23 cellular contexts compared by ENCODE assay signal in the genomic region with DNA sequence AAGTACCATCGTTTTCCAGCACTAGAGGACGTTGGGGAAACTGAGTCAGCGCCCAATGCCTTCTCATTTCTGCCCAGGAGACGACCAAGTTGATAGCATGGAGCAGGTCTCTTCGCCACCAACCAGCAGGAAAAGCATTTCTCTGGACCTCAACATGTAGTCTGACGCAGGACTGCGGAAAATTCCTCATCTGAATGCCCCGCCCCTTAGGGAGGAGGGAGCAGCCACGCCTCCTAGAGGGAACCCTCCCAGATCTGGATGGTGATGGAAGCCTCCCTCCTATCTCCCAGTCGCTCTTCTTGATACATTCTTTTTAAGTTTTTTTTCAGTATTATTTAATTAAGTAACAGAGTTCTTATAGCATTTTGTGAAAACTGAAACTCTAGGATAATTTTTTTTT. TPM values are rescaled to one million over a fixed set of nuclear protein-coding genes. Genes with fewer than 3 reads are reported as not detected.
DNase-seq lines count a peak whose midpoint lies in the region; ATAC-seq and TF ChIP-seq lines count a peak whose summit lies in the region.
"Had no signal": no experiment of that assay in that cellular context is flagged by ENCODE, and none has a peak within 500 bp of the region (broad histone marks: within the 10 kb centered on the region; RNA-seq: fewer than 3 reads in every experiment).

No MANE protein-coding gene starts in this region.

- no peaks in the 10 kb centered on the region for H3K9me3 ChIP-seq in HAP-1
- H3K9me3 ChIP-seq: esophagus squamous epithelium, pancreas had no signal

- peaks cover 77% of the 10 kb centered on the region for H3K27me3 Mint-ChIP-seq in Calu3 (ENCODE audit: unreplicated experiment)
- H3K27me3 Mint-ChIP-seq in activated naive CD8-positive, alpha-beta T cell treated with anti-CD3 and anti-CD28 coated beads for 36 hours: peaks cover 3% of the 10 kb centered on the region
- peaks cover 10 to 30% (median 13%) of the 10 kb centered on the region in 5 donors for H3K27me3 Mint-ChIP-seq in naive thymus-derived CD8-positive, alpha-beta T cell

- BruUV-seq in Calu3 (replicated peaks; lab: Mats Ljungman, UMichigan): no TSS peak

- DNase-seq in Calu3: peak; percentile 36
- peak; percentile 30 to 70 for DNase-seq in HAP-1 (ENCODE audit: low spot score in 2 of 2)
- DNase-seq in SK-N-DZ (ENCODE audit: low spot score): peak; percentile 40
- peak; percentile 74 for DNase-seq in iPS-NIHi11 (ENCODE audit: low spot score)
- DNase-seq in activated naive CD8-positive, alpha-beta T cell treated with anti-CD3 and anti-CD28 coated beads for 36 hours: no peak
- DNase-seq in naive thymus-derived CD8-positive, alpha-beta T cell: no peak
- no peak for DNase-seq in kidney glomerular epithelial cell (lab: John Stamatoyannopoulos, UW)
- DNase-seq: activated CD4-positive, alpha-beta T cell treated with anti-CD3 and anti-CD28 coated beads for 1 hour; brain microvascular endothelial cell; CD4-positive, CD25-positive, alpha-beta regulatory T cell; dorsolateral prefrontal cortex; esophagus squamous epithelium; hippocampal formation; NCI-H1417 treated with DMSO at 0.1 percent for 48 hours; NCI-H510A; pancreas; stimulated activated CD4-positive, alpha-beta T cell treated with anti-CD3 and anti-CD28 coated beads, Interleukin-4, amount 100 ng/mL, for 1 hour; stimulated activated CD8-positive, alpha-beta memory T cell treated with anti-CD3 and anti-CD28 coated beads, Interleukin-4, amount 100 ng/mL, for 48 hours; T-helper 2 cell had no signal

- no peak overlapping the region for H3K27ac Mint-ChIP-seq in Calu3 (ENCODE audit: unreplicated experiment)
- H3K27ac Mint-ChIP-seq in activated naive CD8-positive, alpha-beta T cell treated with anti-CD3 and anti-CD28 coated beads for 36 hours: no peak overlapping the region
- no peak overlapping the region for H3K27ac Mint-ChIP-seq in naive thymus-derived CD8-positive, alpha-beta T cell
- H3K27ac Mint-ChIP-seq: activated naive CD8-positive, alpha-beta T cell; CD4-positive, CD25-positive, alpha-beta regulatory T cell had no signal

- no peaks in the 10 kb centered on the region for H3K4me1 Mint-ChIP-seq in Calu3 (ENCODE audit: low read depth, unreplicated experiment)
- H3K4me1 Mint-ChIP-seq in activated naive CD8-positive, alpha-beta T cell treated with anti-CD3 and anti-CD28 coated beads for 36 hours: peaks cover 5% of the 10 kb centered on the region
- H3K4me1 Mint-ChIP-seq in naive thymus-derived CD8-positive, alpha-beta T cell: peaks cover 0 to 13% (median 8%) of the 10 kb centered on the region in 4 donors

- H3K4me3 Mint-ChIP-seq in Calu3 (ENCODE audit: low read depth, unreplicated experiment): no peak overlapping the region
- H3K4me3 Mint-ChIP-seq in activated naive CD8-positive, alpha-beta T cell treated with anti-CD3 and anti-CD28 coated beads for 36 hours: no peak overlapping the region
- no peak overlapping the region for H3K4me3 Mint-ChIP-seq in naive thymus-derived CD8-positive, alpha-beta T cell
- H3K4me3 Mint-ChIP-seq: activated naive CD8-positive, alpha-beta T cell; CD4-positive, CD25-positive, alpha-beta regulatory T cell had no signal

- CTCF ChIA-PET in Calu3 (lab: Charles Lee): interaction anchor here (1.5 kb wide), 1 partner anchor 50 kb away, joined by 3 read pairs; no protein-coding TSS in a partner anchor

- in situ Hi-C loops in HAP-1 (cut with MboI; ENCODE audit: low sequenced_read_pairs): loop anchor here (25.0 kb wide), 1 partner anchor 215 kb away; no protein-coding TSS in a partner anchor

- H3K9me3 Mint-ChIP-seq in Calu3 (ENCODE audit: low read depth, unreplicated experiment): no peaks in the 10 kb centered on the region
- H3K9me3 Mint-ChIP-seq in activated naive CD8-positive, alpha-beta T cell treated with anti-CD3 and anti-CD28 coated beads for 36 hours: no peaks in the 10 kb centered on the region
- no peaks in the 10 kb centered on the region for H3K9me3 Mint-ChIP-seq in naive thymus-derived CD8-positive, alpha-beta T cell
- H3K9me3 Mint-ChIP-seq: CD4-positive, CD25-positive, alpha-beta regulatory T cell had no signal

- intact Hi-C loops in Calu3 (cut with micrococcal nuclease; ENCODE audit: unreplicated experiment): loop anchor here (1.0 kb wide), 1 partner anchor 201 kb away; no protein-coding TSS in a partner anchor

- no peak for TF ChIP-seq CTCF in Calu3 (IDR thresholded peaks at IDR 0.05; ENCODE audit: unreplicated experiment)

- POLR2A ChIA-PET in naive thymus-derived CD8-positive, alpha-beta T cell (lab: Charles Lee): no interaction called here

- no peaks in the 10 kb centered on the region for H3K36me3 Mint-ChIP-seq in Calu3 (ENCODE audit: insufficient read depth, unreplicated experiment)
- no peaks in the 10 kb centered on the region for H3K36me3 Mint-ChIP-seq in activated naive CD8-positive, alpha-beta T cell treated with anti-CD3 and anti-CD28 coated beads for 36 hours
- no peaks in the 10 kb centered on the region for H3K36me3 Mint-ChIP-seq in naive thymus-derived CD8-positive, alpha-beta T cell
- H3K36me3 Mint-ChIP-seq: activated naive CD8-positive, alpha-beta T cell; CD4-positive, CD25-positive, alpha-beta regulatory T cell had no signal

- no peak for ATAC-seq in naive thymus-derived CD8-positive, alpha-beta T cell
- no peak for ATAC-seq in HG02759 (IDR thresholded peaks at IDR 0.05; ENCODE audit: unreplicated experiment)
- ATAC-seq: pancreas had no signal

- H3K4me1 ChIP-seq in HAP-1: no peaks in the 10 kb centered on the region
- H3K4me1 ChIP-seq: pancreas had no signal

- no peaks in the 10 kb centered on the region for H3K36me3 ChIP-seq in HAP-1 (replicated peaks)
- H3K36me3 ChIP-seq: brain microvascular endothelial cell, esophagus squamous epithelium, pancreas had no signal

- H3K27me3 ChIP-seq in HAP-1 (ENCODE audit: low read depth): peaks cover 27% of the 10 kb centered on the region
- H3K27me3 ChIP-seq: brain microvascular endothelial cell, pancreas had no signal

- no peak overlapping the region for H3K4me3 ChIP-seq in HAP-1
- H3K4me3 ChIP-seq: dorsolateral prefrontal cortex, esophagus squamous epithelium, pancreas had no signal

RNA-seq across cellular contexts. Expression of a gene that starts 17.4 kb away (rescaled TPM):
- not detected in 2 replicates for total RNA-seq in Calu3 (2022)
- not detected in 2 replicates for polyA plus RNA-seq in SK-N-DZ (2014; cell fraction: cytosol; rRNA removed)
- not detected in 2 replicates for polyA plus RNA-seq in SK-N-DZ (2014; cell fraction: nucleus; rRNA removed)
- total RNA-seq in activated naive CD8-positive, alpha-beta T cell treated with anti-CD3 and anti-CD28 coated beads for 36 hours: not detected
- total RNA-seq in naive thymus-derived CD8-positive, alpha-beta T cell: not detected
- polyA plus RNA-seq in naive thymus-derived CD8-positive, alpha-beta T cell: not detected
- total RNA-seq: CD4-positive, CD25-positive, alpha-beta regulatory T cell; esophagus squamous epithelium; H4; pancreas had no signal
- polyA plus RNA-seq: CD4-positive, CD25-positive, alpha-beta regulatory T cell; pancreas; thymus had no signal

RNA-seq across cellular contexts. Expression of a gene that starts 49.9 kb away (rescaled TPM):
- total RNA-seq in Calu3 (2022): not detected in 2 replicates
- not detected in 2 replicates for polyA plus RNA-seq in SK-N-DZ (2014; cell fraction: cytosol; rRNA removed)
- polyA plus RNA-seq in SK-N-DZ (2014; cell fraction: nucleus; rRNA removed): not detected in 2 replicates
- not detected for total RNA-seq in activated naive CD8-positive, alpha-beta T cell treated with anti-CD3 and anti-CD28 coated beads for 36 hours
- total RNA-seq in naive thymus-derived CD8-positive, alpha-beta T cell: not detected
- not detected for polyA plus RNA-seq in naive thymus-derived CD8-positive, alpha-beta T cell
- total RNA-seq: CD4-positive, CD25-positive, alpha-beta regulatory T cell; esophagus squamous epithelium; H4; pancreas had no signal
- polyA plus RNA-seq: CD4-positive, CD25-positive, alpha-beta regulatory T cell; pancreas had no signal

Comparison
In these comparisons a context has a peak if more than half of its experiments do, and no peak if none do; other contexts are left out.
1. DNase-seq: peak in Calu3 (single experiment), HAP-1 (2 of 2), SK-N-DZ (single experiment) and iPS-NIHi11 (single experiment); none in activated naive CD8-positive, alpha-beta T cell treated with anti-CD3 and anti-CD28 coated beads for 36 hours (single experiment), naive thymus-derived CD8-positive, alpha-beta T cell (0 of 10) and kidney glomerular epithelial cell (single experiment).